ENCODE assay signal across 15 cellular contexts in genomic region chr1:245969274-245969673, GRCh38.
DNase-seq lines count a peak whose midpoint lies in the region; ATAC-seq, FAIRE-seq and TF ChIP-seq lines count a peak whose summit lies in the region.
"Had no signal": no experiment of that assay in that cellular context is flagged by ENCODE, and none has a peak within 500 bp of the region (broad histone marks: within the 10 kb centered on the region; RNA-seq: fewer than 3 reads in every experiment).

No MANE protein-coding gene starts in this region.

- H3K27ac ChIP-seq in HepG2 (ENCODE audit: extremely low read length, insufficient read depth, low read length) (no peak overlapping the region), right lobe of liver (no peak overlapping the region)
- H3K27ac ChIP-seq: A549, Peyer's patch, VCaP had no signal

- peaks cover 8% of the 10 kb centered on the region for H3K4me1 ChIP-seq in HepG2 (ENCODE audit: insufficient read depth, low read length)
- no peaks in the 10 kb centered on the region for H3K4me1 ChIP-seq in right lobe of liver
- H3K4me1 ChIP-seq: A549, Peyer's patch had no signal

- TF ChIP-seq CTCF in HepG2 (CRISPR knock-in tag; IDR thresholded peaks at IDR 0.05) (no peak), right lobe of liver (IDR thresholded peaks at IDR 0.05) (no peak)

- intact Hi-C loops in HepG2 (cut with micrococcal nuclease; ENCODE audit: unreplicated experiment): no loop called here
- intact Hi-C loops in right lobe of liver (cut with DNase I): no loop called here

- no peak for ATAC-seq in HepG2
- no peak for ATAC-seq in right lobe of liver
- no peak for ATAC-seq in GM18511 (IDR thresholded peaks at IDR 0.05; ENCODE audit: unreplicated experiment)
- ATAC-seq: A549; activated T-helper 17 cell treated with anti-CD3 and anti-CD28 coated beads, Interleukin-2, amount 50 U/mL, for 72 hours had no signal

- no peaks in the 10 kb centered on the region for H4K20me1 ChIP-seq in HepG2 (ENCODE audit: insufficient read depth, low read length)

- in situ Hi-C loops in HepG2 (cut with HindIII; ENCODE audit: extremely low pct_ligation_motif_present, low pct_unique_long_range_greater_than_20kb): no loop called here

- no peaks in the 10 kb centered on the region for H3K36me3 ChIP-seq in HepG2 (replicated peaks in 1 of 2; ENCODE audit: control insufficient read depth in 1 of 2, insufficient read depth in 2 of 2, low read length in 2 of 2)
- H3K36me3 ChIP-seq in right lobe of liver: no peaks in the 10 kb centered on the region
- H3K36me3 ChIP-seq: Peyer's patch had no signal

- POLR2A ChIA-PET in HepG2 (lab: Yijun Ruan, JAX): no interaction called here

- TF ChIP-seq EP300 in HepG2 (IDR thresholded peaks at IDR 0.05; ENCODE audit: low read depth in 2 of 2, low read length in 2 of 2): no peak
- no peak for TF ChIP-seq EP300 in HepG2 (CRISPR knock-in tag; IDR thresholded peaks at IDR 0.05; ENCODE audit: borderline replicate concordance)

- H3K4me3 ChIP-seq in HepG2 (replicated peaks in 1 of 3; ENCODE audit: insufficient read depth in 1 of 3, low read depth in 2 of 3, low read length in 3 of 3): no peak overlapping the region
- H3K4me3 ChIP-seq in right lobe of liver: no peak overlapping the region
- H3K4me3 ChIP-seq: A549, Peyer's patch had no signal

- TF ChIP-seq POLR2A in HepG2 (IDR thresholded peaks at IDR 0.05; ENCODE audit: insufficient read depth in 1 of 2, low read depth in 2 of 2, low read length in 2 of 2) (no peak), right lobe of liver (IDR thresholded peaks at IDR 0.05) (no peak)

- no peak overlapping the region for H3K4me2 ChIP-seq in HepG2 (ENCODE audit: low read depth, low read length)
- H3K4me2 ChIP-seq: A549 had no signal

- no peaks in the 10 kb centered on the region for H3K79me2 ChIP-seq in HepG2 (ENCODE audit: insufficient read depth, low read length)

- DNase-seq in HepG2 (ENCODE audit: low spot score) (peak; percentile 18), right lobe of liver (no peak), brain pericyte (ENCODE audit: low read depth, low spot score) (peak; percentile 31), left kidney (ENCODE audit: low read depth, low spot score) (peak; percentile 85), NCI-H146 treated with DMSO at 0.1 percent for 48 hours (lab: John Stamatoyannopoulos, UW; ENCODE audit: unreplicated experiment) (no peak)
- DNase-seq in activated naive CD4-positive, alpha-beta T cell (lab: John Stamatoyannopoulos, UW): no peak
- DNase-seq in activated CD4-positive, alpha-beta T cell treated with anti-CD3 and anti-CD28 coated beads for 4 hours: no peak
- DNase-seq: NCI-H1694, Peyer's patch had no signal

- no peak overlapping the region for H3K9ac ChIP-seq in HepG2 (ENCODE audit: insufficient read depth, low read depth, low read length)

- H3K27me3 ChIP-seq in HepG2 (ENCODE audit: control insufficient read depth in 1 of 2, insufficient read depth in 2 of 2, low read length in 2 of 2) (no peaks in the 10 kb centered on the region), right lobe of liver (no peaks in the 10 kb centered on the region)
- H3K27me3 ChIP-seq: Peyer's patch had no signal

- 65% methylated on average over 3 of the region's 3 CpGs for WGBS in HepG2 (ENCODE audit: low lambda C conversion rate)
- WGBS in right lobe of liver (ENCODE audit: insufficient coverage, low coverage, low lambda C conversion rate, missing lambda C conversion rate): 69% methylated on average over 3 of the region's 3 CpGs

- CTCF ChIA-PET in HepG2 (lab: Yijun Ruan, JAX; ENCODE audit: low intra/inter-chr PET ratio, low total read pairs): no interaction called here

- no peak for TF ChIP-seq RAD21 in HepG2 (CRISPR knock-in tag; IDR thresholded peaks at IDR 0.05)

- BruUV-seq in HepG2 (replicated peaks; lab: Mats Ljungman, UMichigan): no TSS peak

- FAIRE-seq in HepG2 (lab: Jason Lieb, UNC): peak; percentile 26
- FAIRE-seq: A549, G401.6, islet of Langerhans had no signal

- H3K9me3 ChIP-seq in HepG2 (ENCODE audit: low read length) (no peaks in the 10 kb centered on the region), right lobe of liver (no peaks in the 10 kb centered on the region)
- H3K9me3 ChIP-seq: A549, Peyer's patch had no signal

- no peak overlapping the region for H2AFZ ChIP-seq in HepG2 (ENCODE audit: low read length)

TF ChIP-seq in HepG2, 621 proteins besides CTCF, POLR2A, EP300 and RAD21:
- TF ChIP-seq ATF3 (CRISPR knock-in tag; IDR thresholded peaks at IDR 0.05): no peak
- no peak for TF ChIP-seq SALL1 (CRISPR knock-in tag; IDR thresholded peaks at IDR 0.05)
- TF ChIP-seq SP140L (CRISPR knock-in tag; IDR thresholded peaks at IDR 0.05; ENCODE audit: borderline replicate concordance): no peak
- no peak for TF ChIP-seq PAWR (CRISPR knock-in tag; IDR thresholded peaks at IDR 0.05; ENCODE audit: borderline replicate concordance)
- TF ChIP-seq ZNF251 (CRISPR knock-in tag; IDR thresholded peaks at IDR 0.05): no peak
- TF ChIP-seq NR2F2 (IDR thresholded peaks at IDR 0.05; ENCODE audit: borderline replicate concordance, low read depth): no peak
- no peak for TF ChIP-seq ZNF207 (IDR thresholded peaks at IDR 0.05; ENCODE audit: borderline replicate concordance)

Comparison
In these comparisons a context has a peak if more than half of its experiments do, and no peak if none do; other contexts are left out.
1. DNase-seq: peak in HepG2 (single experiment), brain pericyte (single experiment) and left kidney (single experiment); none in right lobe of liver (0 of 3), NCI-H146 treated with DMSO at 0.1 percent for 48 hours (single experiment), activated naive CD4-positive, alpha-beta T cell (0 of 4) and activated CD4-positive, alpha-beta T cell treated with anti-CD3 and anti-CD28 coated beads for 4 hours (0 of 2).